ENCODE assay signal across 8 cellular contexts in the genomic region with DNA sequence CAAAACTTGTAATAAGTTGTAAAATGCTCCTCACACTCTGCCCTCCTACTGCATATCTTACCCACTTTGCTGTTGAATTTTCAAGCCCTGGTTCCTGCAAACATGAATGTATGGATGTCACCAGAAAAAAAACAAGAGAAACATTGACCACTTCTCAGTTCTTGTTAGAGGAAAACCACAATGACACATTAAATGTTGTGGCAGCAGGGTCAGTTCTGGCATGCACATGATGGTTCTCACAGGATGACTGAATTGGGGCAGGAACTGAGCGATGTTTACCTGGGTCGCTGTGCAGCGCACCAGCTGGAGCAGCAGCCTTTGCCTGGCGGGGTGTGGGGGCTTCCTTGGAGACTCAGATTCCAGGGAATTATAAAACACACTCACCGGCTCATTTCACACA. TPM values are rescaled to one million over a fixed set of nuclear protein-coding genes. Genes with fewer than 3 reads are reported as not detected.
DNase-seq lines count a peak whose midpoint lies in the region; ATAC-seq, FAIRE-seq and TF ChIP-seq lines count a peak whose summit lies in the region.

No MANE protein-coding gene starts in this region.

- H3K4me3 ChIP-seq in AG10803 (ENCODE audit: low read length), result no peak overlapping the region
- no peak overlapping the region for H3K4me3 ChIP-seq in MG63
- H3K4me3 ChIP-seq in H7 (ENCODE audit: insufficient read depth, low read depth, low read length), result no peak overlapping the region

- no peaks in the 10 kb centered on the region for H3K9me3 ChIP-seq in MG63

- H3K36me3 ChIP-seq in MG63, result no peaks in the 10 kb centered on the region
- no peaks in the 10 kb centered on the region for H3K36me3 ChIP-seq in H7 (replicated peaks; ENCODE audit: control insufficient read depth, insufficient read depth, low read length)

- ATAC-seq in GM21423 (IDR thresholded peaks at IDR 0.05; ENCODE audit: unreplicated experiment) (peak; percentile 71), esophagus mucosa (no peak), HG03469 (IDR thresholded peaks at IDR 0.05; ENCODE audit: unreplicated experiment) (no peak)

- DNase-seq in AG10803 (ENCODE audit: low read depth) (peak; percentile 39), MG63 (peak; percentile 12), dermis blood vessel endothelial cell (peak; percentile 17), D721Med (ENCODE audit: insufficient read length, low spot score) (no peak), H7 (no peak)

- H3K27me3 ChIP-seq in MG63 (no peaks in the 10 kb centered on the region), H7 (ENCODE audit: control insufficient read depth, insufficient read depth, low read length) (peaks cover 7% of the 10 kb centered on the region)

- no peak for FAIRE-seq in D721Med (lab: Jason Lieb, UNC)

- no peak for TF ChIP-seq CTCF in AG10803 (conservative IDR thresholded peaks at IDR 0.05; ENCODE audit: low read length)
- TF ChIP-seq CTCF in D721Med (IDR thresholded peaks at IDR 0.05; ENCODE audit: insufficient read depth, missing control alignments), result no peak

RNA-seq across cellular contexts. Expression of a gene that starts 14.0 kb away (rescaled TPM):
- 7.9 and 16.9 TPM in 2 replicates for total RNA-seq in MG63 (2014; rRNA removed; shearing (Covaris generic); ENCODE audit: low replicate concordance)
- total RNA-seq in dermis blood vessel endothelial cell, result 46.5 and 52.8 TPM in 2 replicates
- 13.1 TPM for total RNA-seq in esophagus mucosa
- total RNA-seq in H7 (2014; rRNA removed; shearing (Covaris generic)), result 1.2 and 1.9 TPM in 2 replicates

RNA-seq across cellular contexts. Expression of a gene that starts 26.4 kb away (rescaled TPM):
- total RNA-seq in MG63 (2014; rRNA removed; shearing (Covaris generic); ENCODE audit: low replicate concordance), result 5.8 and 30.5 TPM in 2 replicates
- total RNA-seq in dermis blood vessel endothelial cell (18.0 and 27.5 TPM in 2 replicates), esophagus mucosa (9.2 TPM)
- total RNA-seq in H7 (2014; rRNA removed; shearing (Covaris generic)), result 22.2 and 24.1 TPM in 2 replicates

Comparison
In these comparisons a context has a peak if more than half of its experiments do, and no peak if none do; other contexts are left out.
1. DNase-seq: peak in AG10803 (single experiment), MG63 (single experiment) and dermis blood vessel endothelial cell (single experiment); none in D721Med (single experiment) and H7 (single experiment).